Comparison of ENCODE assay signal across 8 cellular contexts in the genomic region with DNA sequence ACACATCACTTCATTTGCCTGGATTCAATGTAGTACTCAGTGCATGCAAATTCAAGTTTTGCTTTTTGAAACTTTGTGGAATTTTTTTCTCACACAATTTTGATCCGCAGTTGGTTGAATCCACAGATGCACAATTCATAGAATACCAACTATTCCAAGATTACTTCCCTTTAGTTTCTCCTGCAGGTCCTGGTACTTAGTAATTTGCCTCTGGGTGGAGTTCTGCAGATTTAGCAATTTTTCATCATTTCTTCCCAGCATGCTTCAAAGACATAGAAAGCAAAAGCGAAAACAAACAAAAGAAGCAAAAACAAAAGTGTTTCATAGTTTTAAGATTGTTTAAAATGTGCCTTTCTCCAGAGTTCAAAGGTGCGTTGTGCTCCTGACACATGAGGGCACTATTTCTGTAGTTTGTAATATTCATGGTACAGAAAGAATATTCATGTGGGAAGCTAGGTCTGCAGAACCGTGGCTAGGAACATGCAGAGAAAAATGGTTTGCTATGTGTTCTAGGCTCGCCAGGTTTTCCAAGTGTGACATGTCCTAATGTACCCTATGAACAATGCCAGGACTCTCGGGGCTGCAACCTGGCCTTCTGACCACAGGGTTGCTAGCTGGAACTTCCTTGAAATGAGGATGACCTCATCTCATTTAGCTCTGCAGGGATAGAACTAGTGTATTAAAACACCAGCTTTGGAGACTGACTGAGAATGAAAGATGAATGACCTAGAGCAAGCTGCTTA. TPM values are rescaled to one million over a fixed set of nuclear protein-coding genes. Genes with fewer than 3 reads are reported as not detected.
A peak's percentile ranks its signal among the peaks of the same experiment; 100 is the strongest.
DNase-seq lines count a peak whose midpoint lies in the region; ATAC-seq and TF ChIP-seq lines count a peak whose summit lies in the region.

No MANE protein-coding gene starts in this region.

- H3K9me3 ChIP-seq in KOPT-K1 (ENCODE audit: insufficient read depth, low read length, poor library complexity, severe bottlenecking) (no peaks in the 10 kb centered on the region), neural progenitor cell (ENCODE audit: low read depth) (no peaks in the 10 kb centered on the region)

- no peaks in the 10 kb centered on the region for H3F3A ChIP-seq in neural progenitor cell (ENCODE audit: low read depth)

- H3K27me3 ChIP-seq in neural progenitor cell: no peaks in the 10 kb centered on the region

- peaks cover 4% of the 10 kb centered on the region for H3K27me3 Mint-ChIP-seq in activated CD4-positive, alpha-beta T cell treated with anti-CD3 and anti-CD28 coated beads, Interleukin-2, amount 10 ng/mL, durations not matched to agents 24 days and 14 days
- H3K27me3 Mint-ChIP-seq in neural progenitor cell (ENCODE audit: insufficient read depth, low read depth): peaks cover 5% of the 10 kb centered on the region

- H3K4me1 ChIP-seq in neural progenitor cell: peaks cover 5% of the 10 kb centered on the region

- intact Hi-C loops in activated CD4-positive, alpha-beta T cell treated with anti-CD3 and anti-CD28 coated beads, Interleukin-2, amount 10 ng/mL, durations not matched to agents 24 days and 14 days (cut with micrococcal nuclease): loop anchor here (1.0 kb wide), 7 partner anchors 17 to 336 kb away; a partner anchor contains a TSS

- peaks cover 3% of the 10 kb centered on the region for H3K9me3 Mint-ChIP-seq in activated CD4-positive, alpha-beta T cell treated with anti-CD3 and anti-CD28 coated beads, Interleukin-2, amount 10 ng/mL, durations not matched to agents 24 days and 14 days
- H3K9me3 Mint-ChIP-seq in neural progenitor cell: peaks cover 13% of the 10 kb centered on the region

- peak overlapping the region; percentile 72 for H3K4me3 Mint-ChIP-seq in activated CD4-positive, alpha-beta T cell treated with anti-CD3 and anti-CD28 coated beads, Interleukin-2, amount 10 ng/mL, durations not matched to agents 24 days and 14 days
- no peak overlapping the region for H3K4me3 Mint-ChIP-seq in neural progenitor cell

- H2AFZ ChIP-seq in neural progenitor cell (replicated peaks): no peak overlapping the region

- H3K27ac ChIP-seq in KOPT-K1 (ENCODE audit: low read depth, low read length, poor library complexity, severe bottlenecking) (peak overlapping the region; percentile 87), neural progenitor cell (no peak overlapping the region)

- H3K27ac Mint-ChIP-seq in activated CD4-positive, alpha-beta T cell treated with anti-CD3 and anti-CD28 coated beads, Interleukin-2, amount 10 ng/mL, durations not matched to agents 24 days and 14 days: peak overlapping the region; percentile 85
- no peak overlapping the region for H3K27ac Mint-ChIP-seq in neural progenitor cell

- no peak overlapping the region for H3K4me2 ChIP-seq in neural progenitor cell

- H3K4me3 ChIP-seq in epithelial cell of proximal tubule (ENCODE audit: low read depth, low read length): no peak overlapping the region
- no peak overlapping the region for H3K4me3 ChIP-seq in neural progenitor cell

- peak; percentile 49 for TF ChIP-seq CTCF in epithelial cell of proximal tubule (conservative IDR thresholded peaks at IDR 0.05; ENCODE audit: low read depth, low read length)
- TF ChIP-seq CTCF in neural progenitor cell (IDR thresholded peaks at IDR 0.05): peak; percentile 33

- H3K9ac ChIP-seq in neural progenitor cell: no peak overlapping the region

- no peaks in the 10 kb centered on the region for H3K79me2 ChIP-seq in neural progenitor cell (ENCODE audit: low read depth)

- no peaks in the 10 kb centered on the region for H4K20me1 ChIP-seq in neural progenitor cell (ENCODE audit: low read depth)

- H3K36me3 ChIP-seq in KOPT-K1 (ENCODE audit: insufficient read depth, low read length) (no peaks in the 10 kb centered on the region), neural progenitor cell (no peaks in the 10 kb centered on the region)

- DNase-seq in NCI-H510A treated with DMSO at 0.1 percent for 48 hours (lab: John Stamatoyannopoulos, UW) (peak; percentile 19), NCI-H510A (lab: John Stamatoyannopoulos, UW) (no peak), epithelial cell of proximal tubule (ENCODE audit: low read depth) (peak; percentile 60), neural progenitor cell (ENCODE audit: low spot score) (no peak)
- DNase-seq in activated CD4-positive, alpha-beta T cell treated with anti-CD3 and anti-CD28 coated beads, Interleukin-2, amount 10 ng/mL, durations not matched to agents 24 days and 14 days: peak; percentile 85

- peaks cover 6% of the 10 kb centered on the region for H3K36me3 Mint-ChIP-seq in activated CD4-positive, alpha-beta T cell treated with anti-CD3 and anti-CD28 coated beads, Interleukin-2, amount 10 ng/mL, durations not matched to agents 24 days and 14 days (ENCODE audit: low read depth)
- no peaks in the 10 kb centered on the region for H3K36me3 Mint-ChIP-seq in neural progenitor cell

- H3K4me1 Mint-ChIP-seq in activated CD4-positive, alpha-beta T cell treated with anti-CD3 and anti-CD28 coated beads, Interleukin-2, amount 10 ng/mL, durations not matched to agents 24 days and 14 days: peaks cover 40% of the 10 kb centered on the region
- peaks cover 18% of the 10 kb centered on the region for H3K4me1 Mint-ChIP-seq in neural progenitor cell

- ATAC-seq in GM21717 (IDR thresholded peaks at IDR 0.05; ENCODE audit: unreplicated experiment) (peak; percentile 77), GM18873 (IDR thresholded peaks at IDR 0.05; ENCODE audit: low FRiP score, unreplicated experiment) (no peak)

RNA-seq across cellular contexts. Expression of a gene that starts 30.0 kb away (rescaled TPM):
- total RNA-seq in activated CD4-positive, alpha-beta T cell treated with anti-CD3 and anti-CD28 coated beads, Interleukin-2, amount 10 ng/mL, durations not matched to agents 24 days and 14 days: 74.7 and 81.0 TPM in 2 replicates
- not detected in 2 replicates for total RNA-seq in epithelial cell of proximal tubule
- 0.06 TPM in 2 replicates for total RNA-seq in neural progenitor cell (ENCODE audit: low replicate concordance)

RNA-seq across cellular contexts. Expression of a gene that starts 46.4 kb away (rescaled TPM):
- 12.3 and 13.6 TPM in 2 replicates for total RNA-seq in activated CD4-positive, alpha-beta T cell treated with anti-CD3 and anti-CD28 coated beads, Interleukin-2, amount 10 ng/mL, durations not matched to agents 24 days and 14 days
- total RNA-seq in epithelial cell of proximal tubule (25.2 and 48.1 TPM in 2 replicates), neural progenitor cell (ENCODE audit: low replicate concordance) (55.6 and 64.2 TPM in 2 replicates)

Comparison
In these comparisons a context has a peak if more than half of its experiments do, and no peak if none do; other contexts are left out.
1. DNase-seq: peak in NCI-H510A treated with DMSO at 0.1 percent for 48 hours (single experiment), activated CD4-positive, alpha-beta T cell treated with anti-CD3 and anti-CD28 coated beads, Interleukin-2, amount 10 ng/mL, durations not matched to agents 24 days and 14 days (single experiment) and epithelial cell of proximal tubule (single experiment); none in NCI-H510A (single experiment) and neural progenitor cell (single experiment).
2. RNA of a gene that starts 30.0 kb away (total RNA-seq): 74.7 to 81.0 TPM in activated CD4-positive, alpha-beta T cell treated with anti-CD3 and anti-CD28 coated beads, Interleukin-2, amount 10 ng/mL, durations not matched to agents 24 days and 14 days; 0.06 TPM in neural progenitor cell and not detected in epithelial cell of proximal tubule; every median in the first group is over 10 times any median in the second.